In the genomic region with DNA sequence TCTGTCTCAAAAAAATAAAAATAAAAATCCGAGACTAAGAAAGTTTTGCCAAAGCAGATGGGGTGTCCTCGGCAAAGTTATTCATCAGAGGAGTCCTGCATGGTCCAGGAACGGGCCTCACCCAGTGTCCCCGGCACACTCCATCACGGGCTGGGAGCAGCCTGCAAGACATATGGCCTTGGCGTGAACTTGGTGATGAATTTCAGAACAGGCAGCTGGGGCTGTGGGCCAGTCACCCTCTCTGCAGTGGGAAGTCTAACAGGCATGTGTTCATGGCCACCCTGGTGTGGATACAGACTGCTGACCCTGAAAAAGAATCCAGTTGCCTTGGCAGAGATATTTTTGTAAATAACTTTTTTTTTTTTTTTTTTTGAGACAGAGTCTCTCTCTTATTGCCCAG, we compare ENCODE assay signal across 30 cellular contexts. TPM values are rescaled to one million over a fixed set of nuclear protein-coding genes. Genes with fewer than 3 reads are reported as not detected.
"Had no signal": no experiment of that assay in that cellular context is flagged by ENCODE, and none has a peak within 500 bp of the region (broad histone marks: within the 10 kb centered on the region; RNA-seq: fewer than 3 reads in every experiment).

No MANE protein-coding gene starts in this region.

- H3K27ac ChIP-seq: ascending aorta, breast epithelium, cardiac muscle cell, colonic mucosa, epithelial cell of prostate, esophagus squamous epithelium had no signal

- H3K9me3 Mint-ChIP-seq: activated CD4-positive, alpha-beta T cell treated with anti-CD3 and anti-CD28 coated beads, Interleukin-2, amount 10 ng/mL, durations not matched to agents 24 days and 14 days; activated naive CD4-positive, alpha-beta T cell treated with anti-CD3 and anti-CD28 coated beads for 36 hours; activated naive CD8-positive, alpha-beta T cell treated with anti-CD3 and anti-CD28 coated beads, Interleukin-2, amount 50 U/mL, for 24 hours; activated T-helper 2 cell treated with anti-CD3 and anti-CD28 coated beads, Interferon-gamma antibody, Interleukin-2, Interleukin-4, amounts not matched to agents 10 μg/mL and 5 μg/mL and 100 μg/mL, durations not matched to agents 14 hours and 24 hours and 36 hours had no signal

- H3K36me3 ChIP-seq: ascending aorta, breast epithelium, cardiac muscle cell, colonic mucosa, esophagus squamous epithelium had no signal

- DNase-seq: activated CD4-positive, alpha-beta memory T cell treated with anti-CD3 and anti-CD28 coated beads for 36 hours; activated CD4-positive, alpha-beta T cell treated with anti-CD3 and anti-CD28 coated beads for 36 hours; activated CD4-positive, alpha-beta T cell treated with anti-CD3 and anti-CD28 coated beads, Interleukin-2, amount 10 ng/mL, durations not matched to agents 24 days and 14 days; activated CD4-positive, CD25-positive, alpha-beta regulatory T cell; activated CD4-positive, CD25-positive, alpha-beta regulatory T cell treated with anti-CD3 and anti-CD28 coated beads, Interleukin-2, amount 50 U/mL, for 72 hours; activated CD8-positive, alpha-beta memory T cell treated with anti-CD3 and anti-CD28 coated beads, Interleukin-2, amount 10 ng/mL, durations not matched to agents 7 days and 5 days; activated CD8-positive, alpha-beta memory T cell treated with anti-CD3 and anti-CD28 coated beads, Interleukin-2, amount 50 U/mL, for 4 hours; activated CD8-positive, alpha-beta T cell treated with anti-CD3 and anti-CD28 coated beads, Interleukin-2, amount 10 ng/mL, durations not matched to agents 7 days and 5 days; activated effector memory CD4-positive, alpha-beta T cell treated with anti-CD3 and anti-CD28 coated beads, Interleukin-2, amount 50 U/mL, for 16 hours; activated naive CD4-positive, alpha-beta T cell treated with anti-CD3 and anti-CD28 coated beads for 36 hours; activated naive CD8-positive, alpha-beta T cell treated with anti-CD3 and anti-CD28 coated beads for 36 hours; activated naive CD8-positive, alpha-beta T cell treated with anti-CD3 and anti-CD28 coated beads, Interleukin-2, amount 50 U/mL, for 24 hours; activated T-cell treated with anti-CD3 and anti-CD28 coated beads, Interleukin-2, amount 50 U/mL, for 1 hour; activated T-cell treated with anti-CD3 and anti-CD28 coated beads, Interleukin-2, amount 50 U/mL, for 48 hours; central memory CD4-positive, alpha-beta T cell; cerebellar nuclear complex; colonic mucosa; effector CD8-positive, alpha-beta T cell; esophagus squamous epithelium; foreskin fibroblast; T-helper 2 cell had no signal

- H3K27me3 Mint-ChIP-seq: activated CD4-positive, alpha-beta memory T cell treated with anti-CD3 and anti-CD28 coated beads for 36 hours; activated CD4-positive, alpha-beta T cell treated with anti-CD3 and anti-CD28 coated beads for 36 hours; activated CD4-positive, alpha-beta T cell treated with anti-CD3 and anti-CD28 coated beads, Interleukin-2, amount 10 ng/mL, durations not matched to agents 24 days and 14 days; activated CD8-positive, alpha-beta memory T cell treated with anti-CD3 and anti-CD28 coated beads, Interleukin-2, amount 10 ng/mL, durations not matched to agents 7 days and 5 days had no signal

- H3K27me3 ChIP-seq: ascending aorta, breast epithelium, cardiac muscle cell, colonic mucosa, esophagus squamous epithelium had no signal

- H3K9me3 ChIP-seq: ascending aorta, colonic mucosa, esophagus squamous epithelium had no signal

- H3K27ac Mint-ChIP-seq: activated CD4-positive, alpha-beta memory T cell treated with anti-CD3 and anti-CD28 coated beads for 36 hours; activated CD4-positive, alpha-beta T cell treated with anti-CD3 and anti-CD28 coated beads for 36 hours; activated CD4-positive, alpha-beta T cell treated with anti-CD3 and anti-CD28 coated beads, Interleukin-2, amount 10 ng/mL, durations not matched to agents 24 days and 14 days; activated CD8-positive, alpha-beta memory T cell treated with anti-CD3 and anti-CD28 coated beads, Interleukin-2, amount 10 ng/mL, durations not matched to agents 7 days and 5 days; activated CD8-positive, alpha-beta T cell treated with anti-CD3 and anti-CD28 coated beads, Interleukin-2, amount 10 ng/mL, durations not matched to agents 7 days and 5 days; activated naive CD4-positive, alpha-beta T cell treated with anti-CD3 and anti-CD28 coated beads for 36 hours; activated naive CD4-positive, alpha-beta T cell treated with anti-CD3 and anti-CD28 coated beads, Interleukin-2, amount 50 U/mL, for 24 hours; activated naive CD8-positive, alpha-beta T cell treated with anti-CD3 and anti-CD28 coated beads for 36 hours; activated naive CD8-positive, alpha-beta T cell treated with anti-CD3 and anti-CD28 coated beads, Interleukin-2, amount 50 U/mL, for 24 hours; activated T-helper 1 cell treated with anti-CD3 and anti-CD28 coated beads, Interleukin-12 subunit alpha, Interleukin-12 subunit beta, Interleukin-2, Interleukin-4 antibody, amounts not matched to agents 30 ng/mL and 10 ng/mL and 1 ng/mL, durations not matched to agents 14 hours and 24 hours and 36 hours; activated T-helper 2 cell treated with anti-CD3 and anti-CD28 coated beads, Interferon-gamma antibody, Interleukin-2, Interleukin-4, amounts not matched to agents 10 μg/mL and 5 μg/mL and 100 μg/mL, durations not matched to agents 14 hours and 24 hours and 36 hours; brain had no signal

- H3K36me3 Mint-ChIP-seq: activated CD8-positive, alpha-beta memory T cell treated with anti-CD3 and anti-CD28 coated beads, Interleukin-2, amount 10 ng/mL, durations not matched to agents 7 days and 5 days; activated naive CD8-positive, alpha-beta T cell treated with anti-CD3 and anti-CD28 coated beads for 36 hours; brain had no signal

- H3K4me3 Mint-ChIP-seq: activated CD4-positive, alpha-beta memory T cell treated with anti-CD3 and anti-CD28 coated beads for 36 hours; activated CD4-positive, alpha-beta T cell treated with anti-CD3 and anti-CD28 coated beads for 36 hours; activated CD4-positive, alpha-beta T cell treated with anti-CD3 and anti-CD28 coated beads, Interleukin-2, amount 10 ng/mL, durations not matched to agents 24 days and 14 days; activated CD8-positive, alpha-beta memory T cell treated with anti-CD3 and anti-CD28 coated beads, Interleukin-2, amount 10 ng/mL, durations not matched to agents 7 days and 5 days; activated CD8-positive, alpha-beta T cell treated with anti-CD3 and anti-CD28 coated beads, Interleukin-2, amount 10 ng/mL, durations not matched to agents 7 days and 5 days; activated naive CD4-positive, alpha-beta T cell treated with anti-CD3 and anti-CD28 coated beads for 36 hours; activated naive CD4-positive, alpha-beta T cell treated with anti-CD3 and anti-CD28 coated beads, Interleukin-2, amount 50 U/mL, for 24 hours; activated naive CD8-positive, alpha-beta T cell treated with anti-CD3 and anti-CD28 coated beads for 36 hours; activated naive CD8-positive, alpha-beta T cell treated with anti-CD3 and anti-CD28 coated beads, Interleukin-2, amount 50 U/mL, for 24 hours; activated T-helper 1 cell treated with anti-CD3 and anti-CD28 coated beads, Interleukin-12 subunit alpha, Interleukin-12 subunit beta, Interleukin-2, Interleukin-4 antibody, amounts not matched to agents 30 ng/mL and 10 ng/mL and 1 ng/mL, durations not matched to agents 14 hours and 24 hours and 36 hours; brain had no signal

- H3K4me3 ChIP-seq: ascending aorta, breast epithelium, cardiac muscle cell, colonic mucosa, esophagus squamous epithelium had no signal

- ATAC-seq: activated CD4-positive, alpha-beta T cell treated with anti-CD3 and anti-CD28 coated beads for 36 hours; activated CD8-positive, alpha-beta memory T cell treated with anti-CD3 and anti-CD28 coated beads, Interleukin-2, amount 10 ng/mL, durations not matched to agents 7 days and 5 days; activated CD8-positive, alpha-beta T cell treated with anti-CD3 and anti-CD28 coated beads, Interleukin-2, amount 10 ng/mL, durations not matched to agents 7 days and 5 days; activated naive CD8-positive, alpha-beta T cell treated with anti-CD3 and anti-CD28 coated beads, Interleukin-2, amount 50 U/mL, for 24 hours had no signal

- H3K4me1 ChIP-seq: ascending aorta, breast epithelium, colonic mucosa, esophagus squamous epithelium had no signal

- H3K4me1 Mint-ChIP-seq: activated CD4-positive, alpha-beta T cell treated with anti-CD3 and anti-CD28 coated beads for 36 hours; activated CD4-positive, alpha-beta T cell treated with anti-CD3 and anti-CD28 coated beads, Interleukin-2, amount 10 ng/mL, durations not matched to agents 24 days and 14 days; activated CD8-positive, alpha-beta memory T cell treated with anti-CD3 and anti-CD28 coated beads, Interleukin-2, amount 10 ng/mL, durations not matched to agents 7 days and 5 days; activated naive CD4-positive, alpha-beta T cell treated with anti-CD3 and anti-CD28 coated beads, Interleukin-2, amount 50 U/mL, for 24 hours; activated naive CD8-positive, alpha-beta T cell treated with anti-CD3 and anti-CD28 coated beads for 36 hours; activated naive CD8-positive, alpha-beta T cell treated with anti-CD3 and anti-CD28 coated beads, Interleukin-2, amount 50 U/mL, for 24 hours; brain had no signal

RNA-seq across cellular contexts. Expression of gene NPTX2, which starts 34.7 kb away (rescaled TPM):
- total RNA-seq: activated CD4-positive, alpha-beta memory T cell treated with anti-CD3 and anti-CD28 coated beads for 36 hours; activated CD4-positive, alpha-beta T cell treated with anti-CD3 and anti-CD28 coated beads for 36 hours; activated CD4-positive, alpha-beta T cell treated with anti-CD3 and anti-CD28 coated beads, Interleukin-2, amount 10 ng/mL, durations not matched to agents 24 days and 14 days; activated CD8-positive, alpha-beta memory T cell treated with anti-CD3 and anti-CD28 coated beads, Interleukin-2, amount 10 ng/mL, durations not matched to agents 7 days and 5 days; activated CD8-positive, alpha-beta T cell treated with anti-CD3 and anti-CD28 coated beads, Interleukin-2, amount 10 ng/mL, durations not matched to agents 7 days and 5 days; activated naive CD4-positive, alpha-beta T cell treated with anti-CD3 and anti-CD28 coated beads for 36 hours; activated naive CD8-positive, alpha-beta T cell treated with anti-CD3 and anti-CD28 coated beads for 36 hours; cardiac muscle cell; T-helper 1 cell treated with Interleukin-12 subunit alpha and Interleukin-12 subunit beta and Interleukin-4 antibody, amounts not matched to agents 30 ng/mL and 1 ng/mL, for 36 hours had no signal
- polyA plus RNA-seq: cardiac muscle cell had no signal
